In the genomic region with DNA sequence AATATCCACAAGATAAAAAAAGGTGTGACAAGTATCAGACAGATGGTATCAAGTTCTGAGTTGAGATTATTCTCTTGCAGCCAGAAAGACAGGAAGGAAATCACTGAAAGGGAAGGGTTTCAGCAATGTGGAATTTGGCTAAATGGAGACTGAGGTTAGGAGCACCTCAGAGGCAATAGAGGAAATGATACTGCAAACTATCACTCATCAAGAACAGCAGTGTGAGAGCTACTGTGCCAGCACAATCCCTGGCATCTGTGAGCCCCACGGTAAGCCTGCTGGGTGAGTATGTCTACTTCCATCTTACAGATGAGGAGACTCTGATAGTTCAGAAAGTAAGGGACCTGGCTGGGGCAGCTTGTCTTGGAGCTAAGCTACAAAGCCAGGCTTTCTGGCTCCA, we compare ENCODE assay signal across 33 cellular contexts.
"Had no signal": no experiment of that assay in that cellular context is flagged by ENCODE, and none has a peak within 500 bp of the region (broad histone marks: within the 10 kb centered on the region; RNA-seq: fewer than 3 reads in every experiment).

No MANE protein-coding gene starts in this region.

- H3K4me3 Mint-ChIP-seq: activated B cell treated with CpG ODN at 0.5 μM for 24 hours; activated CD4-positive, alpha-beta T cell treated with anti-CD3 and anti-CD28 coated beads for 36 hours; activated T-cell treated with anti-CD3 and anti-CD28 coated beads, Interleukin-2, amount 50 U/mL, for 24 hours; activated T-helper 17 cell treated with anti-CD3 and anti-CD28 coated beads, Interleukin-2, amount 50 U/mL, for 72 hours; effector memory CD8-positive, alpha-beta T cell; immature natural killer cell; neural crest cell; stimulated activated memory B cell treated with anti-CD40 and anti-IgM and Interleukin-4, amounts not matched to agents 10 μg/mL and 1 μg/mL and 100 μg/mL, for 72 hours had no signal

- ATAC-seq: activated CD4-positive, alpha-beta T cell treated with anti-CD3 and anti-CD28 coated beads for 36 hours; activated naive CD4-positive, alpha-beta T cell treated with anti-CD3 and anti-CD28 coated beads, Interleukin-2, amount 50 U/mL, for 72 hours; activated T-helper 17 cell treated with anti-CD3 and anti-CD28 coated beads, Interleukin-2, amount 50 U/mL, for 72 hours; effector memory CD8-positive, alpha-beta T cell; esophagus mucosa; left lobe of liver; lower lobe of right lung; mucosa of descending colon; stimulated activated memory B cell treated with anti-CD40 and anti-IgM and Interleukin-4, amounts not matched to agents 10 μg/mL and 1 μg/mL and 100 μg/mL, for 72 hours had no signal

- H3K79me2 ChIP-seq: hepatocyte had no signal

- H3K27me3 Mint-ChIP-seq: activated B cell treated with CpG ODN at 0.5 μM for 24 hours; activated CD4-positive, alpha-beta T cell treated with anti-CD3 and anti-CD28 coated beads for 36 hours; activated T-cell treated with anti-CD3 and anti-CD28 coated beads, Interleukin-2, amount 50 U/mL, for 24 hours; stimulated activated memory B cell treated with anti-CD40 and anti-IgM and Interleukin-4, amounts not matched to agents 10 μg/mL and 1 μg/mL and 100 μg/mL, for 72 hours had no signal

- H3K4me1 Mint-ChIP-seq: activated B cell treated with CpG ODN at 0.5 μM for 24 hours; activated CD4-positive, alpha-beta T cell treated with anti-CD3 and anti-CD28 coated beads for 36 hours; activated T-helper 17 cell treated with anti-CD3 and anti-CD28 coated beads, Interleukin-2, amount 50 U/mL, for 72 hours; immature natural killer cell; stimulated activated memory B cell treated with anti-CD40 and anti-IgM and Interleukin-4, amounts not matched to agents 10 μg/mL and 1 μg/mL and 100 μg/mL, for 72 hours had no signal

- H3K9me3 ChIP-seq: adrenal gland, ascending aorta, lower lobe of right lung, mucosa of descending colon, sigmoid colon, transverse colon, uterus had no signal

- H3K4me1 ChIP-seq: adrenal gland, ascending aorta, lower lobe of right lung, sigmoid colon, transverse colon, uterus had no signal

- H3K27ac Mint-ChIP-seq: activated B cell treated with CpG ODN at 0.5 μM for 24 hours; activated CD4-positive, alpha-beta T cell treated with anti-CD3 and anti-CD28 coated beads for 36 hours; activated naive CD4-positive, alpha-beta T cell treated with anti-CD3 and anti-CD28 coated beads, Interleukin-2, amount 50 U/mL, for 72 hours; activated T-cell treated with anti-CD3 and anti-CD28 coated beads, Interleukin-2, amount 50 U/mL, for 24 hours; activated T-helper 17 cell treated with anti-CD3 and anti-CD28 coated beads, Interleukin-2, amount 50 U/mL, for 72 hours; effector memory CD8-positive, alpha-beta T cell; immature natural killer cell; stimulated activated memory B cell treated with anti-CD40 and anti-IgM and Interleukin-4, amounts not matched to agents 10 μg/mL and 1 μg/mL and 100 μg/mL, for 72 hours had no signal

- DNase-seq: activated B cell treated with CpG ODN at 0.5 μM for 24 hours; activated CD4-positive, alpha-beta T cell treated with anti-CD3 and anti-CD28 coated beads for 36 hours; activated CD4-positive, alpha-beta T cell treated with anti-CD3 and anti-CD28 coated beads, Interleukin-2, amount 50 U/mL, for 4 hours; activated CD8-positive, alpha-beta memory T cell treated with anti-CD3 and anti-CD28 coated beads for 24 hours; activated CD8-positive, alpha-beta memory T cell treated with anti-CD3 and anti-CD28 coated beads, Interleukin-2, amount 50 U/mL, for 4 hours; activated T-cell treated with anti-CD3 and anti-CD28 coated beads, Interleukin-2, amount 50 U/mL, for 24 hours; adrenal gland; brain microvascular endothelial cell; central memory CD4-positive, alpha-beta T cell; effector memory CD8-positive, alpha-beta T cell; glutamatergic neuron; immature natural killer cell; lower lobe of right lung; mesendoderm; mucosa of descending colon; occipital lobe; retina; sigmoid colon; stimulated activated CD4-positive, alpha-beta T cell treated with anti-CD3 and anti-CD28 coated beads, Interleukin-15, amount 100 ng/mL, for 24 hours; transverse colon; uterus had no signal

- H3K36me3 ChIP-seq: adrenal gland, ascending aorta, brain microvascular endothelial cell, lower lobe of right lung, sigmoid colon, transverse colon, uterus had no signal

- H3K36me3 Mint-ChIP-seq: activated naive CD4-positive, alpha-beta T cell treated with anti-CD3 and anti-CD28 coated beads, Interleukin-2, amount 50 U/mL, for 72 hours; immature natural killer cell; stimulated activated memory B cell treated with anti-CD40 and anti-IgM and Interleukin-4, amounts not matched to agents 10 μg/mL and 1 μg/mL and 100 μg/mL, for 72 hours had no signal

- H3K27ac ChIP-seq: adrenal gland, ascending aorta, brain microvascular endothelial cell, hepatocyte, lower lobe of right lung, sigmoid colon, transverse colon, uterus had no signal

- H3K4me2 ChIP-seq: hepatocyte, smooth muscle cell had no signal

- H3K27me3 ChIP-seq: adrenal gland, ascending aorta, brain microvascular endothelial cell, hepatocyte, sigmoid colon, transverse colon, uterus had no signal

- FAIRE-seq: colon, endothelial cell of umbilical vein, frontal cortex had no signal

- H3K4me3 ChIP-seq: adrenal gland, ascending aorta, hepatocyte, lower lobe of right lung, mucosa of descending colon, sigmoid colon, smooth muscle cell, transverse colon, uterus had no signal

- H2AFZ ChIP-seq: hepatocyte had no signal
